Comparison of ENCODE assay signal across 1 cellular context in the genomic region with DNA sequence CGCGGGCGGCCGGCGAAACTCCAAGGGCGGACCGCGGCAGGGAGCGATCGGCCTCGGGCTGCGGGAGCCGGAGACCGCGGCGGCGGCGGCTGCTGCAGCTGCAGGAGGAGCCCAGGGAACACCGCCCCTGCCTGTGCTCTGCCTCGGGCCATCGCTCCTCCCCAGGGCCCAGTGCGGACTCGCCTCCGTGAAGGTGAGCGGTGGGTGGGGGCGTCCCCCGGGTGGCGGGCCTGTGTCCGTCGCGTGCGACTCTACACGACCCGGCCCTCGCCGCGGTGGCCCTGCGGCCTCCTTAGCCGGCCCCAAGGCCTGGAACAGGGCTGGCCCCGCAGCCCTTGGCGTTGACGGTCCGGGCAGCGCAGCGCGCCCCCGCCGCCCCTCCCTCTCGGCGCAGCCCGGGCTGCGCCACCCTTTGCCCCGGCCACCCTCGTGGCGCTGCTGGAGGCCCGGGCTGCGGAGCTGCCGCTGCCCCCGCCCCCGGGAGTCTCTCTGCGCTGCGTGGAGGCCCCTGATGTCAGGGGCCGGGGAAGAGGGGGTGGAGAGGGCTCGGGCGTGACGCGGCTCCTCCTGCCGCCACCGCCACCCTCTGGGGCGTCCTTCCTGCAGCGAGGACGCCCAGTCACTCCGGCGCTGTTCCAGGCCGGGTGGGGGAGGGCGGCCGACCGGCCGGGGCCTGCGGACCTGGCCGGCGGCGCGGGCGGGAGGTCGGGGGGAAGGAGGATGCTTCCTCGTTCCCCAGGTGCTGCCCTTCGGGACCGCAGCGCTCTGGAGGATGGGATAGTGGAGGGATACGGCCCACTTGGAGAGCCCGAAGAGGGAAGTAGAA.
TF ChIP-seq lines count a peak whose summit lies in the region.

No MANE protein-coding gene starts in this region.

TF ChIP-seq in GM12878, 131 proteins besides CTCF, POLR2A, EP300 and RAD21 (continued from another document and continues in another):
- TF ChIP-seq, protein P1, sequence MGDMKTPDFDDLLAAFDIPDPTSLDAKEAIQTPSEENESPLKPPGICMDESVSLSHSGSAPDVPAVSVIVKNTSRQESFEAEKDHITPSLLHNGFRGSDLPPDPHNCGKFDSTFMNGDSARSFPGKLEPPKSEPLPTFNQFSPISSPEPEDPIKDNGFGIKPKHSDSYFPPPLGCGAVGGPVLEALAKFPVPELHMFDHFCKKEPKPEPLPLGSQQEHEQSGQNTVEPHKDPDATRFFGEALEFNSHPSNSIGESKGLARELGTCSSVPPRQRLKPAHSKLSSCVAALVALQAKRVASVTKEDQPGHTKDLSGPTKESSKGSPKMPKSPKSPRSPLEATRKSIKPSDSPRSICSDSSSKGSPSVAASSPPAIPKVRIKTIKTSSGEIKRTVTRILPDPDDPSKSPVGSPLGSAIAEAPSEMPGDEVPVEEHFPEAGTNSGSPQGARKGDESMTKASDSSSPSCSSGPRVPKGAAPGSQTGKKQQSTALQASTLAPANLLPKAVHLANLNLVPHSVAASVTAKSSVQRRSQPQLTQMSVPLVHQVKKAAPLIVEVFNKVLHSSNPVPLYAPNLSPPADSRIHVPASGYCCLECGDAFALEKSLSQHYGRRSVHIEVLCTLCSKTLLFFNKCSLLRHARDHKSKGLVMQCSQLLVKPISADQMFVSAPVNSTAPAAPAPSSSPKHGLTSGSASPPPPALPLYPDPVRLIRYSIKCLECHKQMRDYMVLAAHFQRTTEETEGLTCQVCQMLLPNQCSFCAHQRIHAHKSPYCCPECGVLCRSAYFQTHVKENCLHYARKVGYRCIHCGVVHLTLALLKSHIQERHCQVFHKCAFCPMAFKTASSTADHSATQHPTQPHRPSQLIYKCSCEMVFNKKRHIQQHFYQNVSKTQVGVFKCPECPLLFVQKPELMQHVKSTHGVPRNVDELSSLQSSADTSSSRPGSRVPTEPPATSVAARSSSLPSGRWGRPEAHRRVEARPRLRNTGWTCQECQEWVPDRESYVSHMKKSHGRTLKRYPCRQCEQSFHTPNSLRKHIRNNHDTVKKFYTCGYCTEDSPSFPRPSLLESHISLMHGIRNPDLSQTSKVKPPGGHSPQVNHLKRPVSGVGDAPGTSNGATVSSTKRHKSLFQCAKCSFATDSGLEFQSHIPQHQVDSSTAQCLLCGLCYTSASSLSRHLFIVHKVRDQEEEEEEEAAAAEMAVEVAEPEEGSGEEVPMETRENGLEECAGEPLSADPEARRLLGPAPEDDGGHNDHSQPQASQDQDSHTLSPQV (IDR thresholded peaks at IDR 0.05), result no peak
- TF ChIP-seq, protein P2, sequence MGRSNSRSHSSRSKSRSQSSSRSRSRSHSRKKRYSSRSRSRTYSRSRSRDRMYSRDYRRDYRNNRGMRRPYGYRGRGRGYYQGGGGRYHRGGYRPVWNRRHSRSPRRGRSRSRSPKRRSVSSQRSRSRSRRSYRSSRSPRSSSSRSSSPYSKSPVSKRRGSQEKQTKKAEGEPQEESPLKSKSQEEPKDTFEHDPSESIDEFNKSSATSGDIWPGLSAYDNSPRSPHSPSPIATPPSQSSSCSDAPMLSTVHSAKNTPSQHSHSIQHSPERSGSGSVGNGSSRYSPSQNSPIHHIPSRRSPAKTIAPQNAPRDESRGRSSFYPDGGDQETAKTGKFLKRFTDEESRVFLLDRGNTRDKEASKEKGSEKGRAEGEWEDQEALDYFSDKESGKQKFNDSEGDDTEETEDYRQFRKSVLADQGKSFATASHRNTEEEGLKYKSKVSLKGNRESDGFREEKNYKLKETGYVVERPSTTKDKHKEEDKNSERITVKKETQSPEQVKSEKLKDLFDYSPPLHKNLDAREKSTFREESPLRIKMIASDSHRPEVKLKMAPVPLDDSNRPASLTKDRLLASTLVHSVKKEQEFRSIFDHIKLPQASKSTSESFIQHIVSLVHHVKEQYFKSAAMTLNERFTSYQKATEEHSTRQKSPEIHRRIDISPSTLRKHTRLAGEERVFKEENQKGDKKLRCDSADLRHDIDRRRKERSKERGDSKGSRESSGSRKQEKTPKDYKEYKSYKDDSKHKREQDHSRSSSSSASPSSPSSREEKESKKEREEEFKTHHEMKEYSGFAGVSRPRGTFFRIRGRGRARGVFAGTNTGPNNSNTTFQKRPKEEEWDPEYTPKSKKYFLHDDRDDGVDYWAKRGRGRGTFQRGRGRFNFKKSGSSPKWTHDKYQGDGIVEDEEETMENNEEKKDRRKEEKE (IDR thresholded peaks at IDR 0.05), result no peak
- no peak for TF ChIP-seq WRNIP1 (IDR thresholded peaks at IDR 0.05; ENCODE audit: borderline replicate concordance, low read depth, low read length)
- no peak for TF ChIP-seq RUNX3 (IDR thresholded peaks at IDR 0.05; ENCODE audit: low read length)
- no peak for TF ChIP-seq CHD1 (IDR thresholded peaks at IDR 0.05; ENCODE audit: low read depth, low read length)
- TF ChIP-seq IKZF2 (IDR thresholded peaks at IDR 0.05), result no peak
- TF ChIP-seq EGR1 (IDR thresholded peaks at IDR 0.05; ENCODE audit: borderline replicate concordance in 1 of 2, low read depth in 2 of 2, low read length in 2 of 2), result peak in 1 of 2 experiments; percentile 69; a peak in 1 of 3 replicates
- TF ChIP-seq, protein P3, sequence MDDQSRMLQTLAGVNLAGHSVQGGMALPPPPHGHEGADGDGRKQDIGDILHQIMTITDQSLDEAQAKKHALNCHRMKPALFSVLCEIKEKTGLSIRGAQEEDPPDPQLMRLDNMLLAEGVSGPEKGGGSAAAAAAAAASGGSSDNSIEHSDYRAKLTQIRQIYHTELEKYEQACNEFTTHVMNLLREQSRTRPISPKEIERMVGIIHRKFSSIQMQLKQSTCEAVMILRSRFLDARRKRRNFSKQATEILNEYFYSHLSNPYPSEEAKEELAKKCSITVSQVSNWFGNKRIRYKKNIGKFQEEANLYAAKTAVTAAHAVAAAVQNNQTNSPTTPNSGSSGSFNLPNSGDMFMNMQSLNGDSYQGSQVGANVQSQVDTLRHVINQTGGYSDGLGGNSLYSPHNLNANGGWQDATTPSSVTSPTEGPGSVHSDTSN (IDR thresholded peaks at IDR 0.05; ENCODE audit: insufficient replicate concordance, low read depth, low read length), result no peak
- TF ChIP-seq IKZF1 (conservative IDR thresholded peaks at IDR 0.05), result peak; percentile 50
- TF ChIP-seq PML (IDR thresholded peaks at IDR 0.05; ENCODE audit: low read length), result no peak
- TF ChIP-seq SUPT20H (IDR thresholded peaks at IDR 0.05; ENCODE audit: borderline replicate concordance, control insufficient read depth, low read depth, low read length), result no peak
- no peak for TF ChIP-seq STAT3 (IDR thresholded peaks at IDR 0.05; ENCODE audit: low read depth, low read length)
- TF ChIP-seq IRF3 (IDR thresholded peaks at IDR 0.05), result no peak
- TF ChIP-seq SP1 (IDR thresholded peaks at IDR 0.05; ENCODE audit: low read depth, low read length), result no peak
- no peak for TF ChIP-seq ZBTB11 (CRISPR knock-in tag; IDR thresholded peaks at IDR 0.05)
- TF ChIP-seq STAT1 (conservative IDR thresholded peaks at IDR 0.05), result no peak
- TF ChIP-seq, protein P4, sequence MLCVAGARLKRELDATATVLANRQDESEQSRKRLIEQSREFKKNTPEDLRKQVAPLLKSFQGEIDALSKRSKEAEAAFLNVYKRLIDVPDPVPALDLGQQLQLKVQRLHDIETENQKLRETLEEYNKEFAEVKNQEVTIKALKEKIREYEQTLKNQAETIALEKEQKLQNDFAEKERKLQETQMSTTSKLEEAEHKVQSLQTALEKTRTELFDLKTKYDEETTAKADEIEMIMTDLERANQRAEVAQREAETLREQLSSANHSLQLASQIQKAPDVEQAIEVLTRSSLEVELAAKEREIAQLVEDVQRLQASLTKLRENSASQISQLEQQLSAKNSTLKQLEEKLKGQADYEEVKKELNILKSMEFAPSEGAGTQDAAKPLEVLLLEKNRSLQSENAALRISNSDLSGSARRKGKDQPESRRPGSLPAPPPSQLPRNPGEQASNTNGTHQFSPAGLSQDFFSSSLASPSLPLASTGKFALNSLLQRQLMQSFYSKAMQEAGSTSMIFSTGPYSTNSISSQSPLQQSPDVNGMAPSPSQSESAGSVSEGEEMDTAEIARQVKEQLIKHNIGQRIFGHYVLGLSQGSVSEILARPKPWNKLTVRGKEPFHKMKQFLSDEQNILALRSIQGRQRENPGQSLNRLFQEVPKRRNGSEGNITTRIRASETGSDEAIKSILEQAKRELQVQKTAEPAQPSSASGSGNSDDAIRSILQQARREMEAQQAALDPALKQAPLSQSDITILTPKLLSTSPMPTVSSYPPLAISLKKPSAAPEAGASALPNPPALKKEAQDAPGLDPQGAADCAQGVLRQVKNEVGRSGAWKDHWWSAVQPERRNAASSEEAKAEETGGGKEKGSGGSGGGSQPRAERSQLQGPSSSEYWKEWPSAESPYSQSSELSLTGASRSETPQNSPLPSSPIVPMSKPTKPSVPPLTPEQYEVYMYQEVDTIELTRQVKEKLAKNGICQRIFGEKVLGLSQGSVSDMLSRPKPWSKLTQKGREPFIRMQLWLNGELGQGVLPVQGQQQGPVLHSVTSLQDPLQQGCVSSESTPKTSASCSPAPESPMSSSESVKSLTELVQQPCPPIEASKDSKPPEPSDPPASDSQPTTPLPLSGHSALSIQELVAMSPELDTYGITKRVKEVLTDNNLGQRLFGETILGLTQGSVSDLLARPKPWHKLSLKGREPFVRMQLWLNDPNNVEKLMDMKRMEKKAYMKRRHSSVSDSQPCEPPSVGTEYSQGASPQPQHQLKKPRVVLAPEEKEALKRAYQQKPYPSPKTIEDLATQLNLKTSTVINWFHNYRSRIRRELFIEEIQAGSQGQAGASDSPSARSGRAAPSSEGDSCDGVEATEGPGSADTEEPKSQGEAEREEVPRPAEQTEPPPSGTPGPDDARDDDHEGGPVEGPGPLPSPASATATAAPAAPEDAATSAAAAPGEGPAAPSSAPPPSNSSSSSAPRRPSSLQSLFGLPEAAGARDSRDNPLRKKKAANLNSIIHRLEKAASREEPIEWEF (IDR thresholded peaks at IDR 0.05; ENCODE audit: insufficient replicate concordance, low read depth, low read length), result no peak
- TF ChIP-seq ZNF217 (IDR thresholded peaks at IDR 0.05), result no peak
- peak; percentile 42; the same call in 1 of the 2 replicates for TF ChIP-seq CREM (IDR thresholded peaks at IDR 0.05; ENCODE audit: low read depth)
- TF ChIP-seq ZZZ3 (IDR thresholded peaks at IDR 0.05; ENCODE audit: control insufficient read depth, insufficient read length, low read depth), result no peak
- TF ChIP-seq IRF4 (IDR thresholded peaks at IDR 0.05; ENCODE audit: low read depth, low read length), result no peak
- no peak for TF ChIP-seq CHD2 (IDR thresholded peaks at IDR 0.05; ENCODE audit: borderline replicate concordance, low read depth, low read length)
- TF ChIP-seq GATAD2B (conservative IDR thresholded peaks at IDR 0.05; ENCODE audit: low read depth), result peak; percentile 81
- no peak for TF ChIP-seq PAX5 (IDR thresholded peaks at IDR 0.05; ENCODE audit: borderline replicate concordance, low read depth, low read length)
- no peak for TF ChIP-seq CBFB (IDR thresholded peaks at IDR 0.05; ENCODE audit: low read depth)
- TF ChIP-seq, protein P5, sequence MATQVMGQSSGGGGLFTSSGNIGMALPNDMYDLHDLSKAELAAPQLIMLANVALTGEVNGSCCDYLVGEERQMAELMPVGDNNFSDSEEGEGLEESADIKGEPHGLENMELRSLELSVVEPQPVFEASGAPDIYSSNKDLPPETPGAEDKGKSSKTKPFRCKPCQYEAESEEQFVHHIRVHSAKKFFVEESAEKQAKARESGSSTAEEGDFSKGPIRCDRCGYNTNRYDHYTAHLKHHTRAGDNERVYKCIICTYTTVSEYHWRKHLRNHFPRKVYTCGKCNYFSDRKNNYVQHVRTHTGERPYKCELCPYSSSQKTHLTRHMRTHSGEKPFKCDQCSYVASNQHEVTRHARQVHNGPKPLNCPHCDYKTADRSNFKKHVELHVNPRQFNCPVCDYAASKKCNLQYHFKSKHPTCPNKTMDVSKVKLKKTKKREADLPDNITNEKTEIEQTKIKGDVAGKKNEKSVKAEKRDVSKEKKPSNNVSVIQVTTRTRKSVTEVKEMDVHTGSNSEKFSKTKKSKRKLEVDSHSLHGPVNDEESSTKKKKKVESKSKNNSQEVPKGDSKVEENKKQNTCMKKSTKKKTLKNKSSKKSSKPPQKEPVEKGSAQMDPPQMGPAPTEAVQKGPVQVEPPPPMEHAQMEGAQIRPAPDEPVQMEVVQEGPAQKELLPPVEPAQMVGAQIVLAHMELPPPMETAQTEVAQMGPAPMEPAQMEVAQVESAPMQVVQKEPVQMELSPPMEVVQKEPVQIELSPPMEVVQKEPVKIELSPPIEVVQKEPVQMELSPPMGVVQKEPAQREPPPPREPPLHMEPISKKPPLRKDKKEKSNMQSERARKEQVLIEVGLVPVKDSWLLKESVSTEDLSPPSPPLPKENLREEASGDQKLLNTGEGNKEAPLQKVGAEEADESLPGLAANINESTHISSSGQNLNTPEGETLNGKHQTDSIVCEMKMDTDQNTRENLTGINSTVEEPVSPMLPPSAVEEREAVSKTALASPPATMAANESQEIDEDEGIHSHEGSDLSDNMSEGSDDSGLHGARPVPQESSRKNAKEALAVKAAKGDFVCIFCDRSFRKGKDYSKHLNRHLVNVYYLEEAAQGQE (IDR thresholded peaks at IDR 0.05; ENCODE audit: low read depth, low read length), result no peak
- no peak for TF ChIP-seq GABPA (IDR thresholded peaks at IDR 0.05; ENCODE audit: low read depth)
